In genomic region chr2:62711832-62712494, GRCh38 we compare ENCODE assay signal across 28 cellular contexts.
"Had no signal": no experiment of that assay in that cellular context is flagged by ENCODE, and none has a peak within 500 bp of the region (broad histone marks: within the 10 kb centered on the region; RNA-seq: fewer than 3 reads in every experiment).

No MANE protein-coding gene starts in this region.

- H3K4me2 ChIP-seq: SK-N-SH had no signal

- H3K4me3 Mint-ChIP-seq: activated CD4-positive, alpha-beta T cell treated with anti-CD3 and anti-CD28 coated beads for 36 hours; activated CD8-positive, alpha-beta memory T cell treated with anti-CD3 and anti-CD28 coated beads, Interleukin-2, amount 10 ng/mL, durations not matched to agents 7 days and 5 days; activated naive CD4-positive, alpha-beta T cell treated with anti-CD3 and anti-CD28 coated beads, Interleukin-2, amount 50 U/mL, for 24 hours; activated T-cell treated with anti-CD3 and anti-CD28 coated beads, Interleukin-2, amount 50 U/mL, for 24 hours; activated T-helper 1 cell treated with anti-CD3 and anti-CD28 coated beads, Interleukin-12 subunit alpha, Interleukin-12 subunit beta, Interleukin-2, Interleukin-4 antibody, amounts not matched to agents 30 ng/mL and 10 ng/mL and 1 ng/mL, durations not matched to agents 14 hours and 24 hours and 36 hours had no signal

- H3K4me3 ChIP-seq: SJCRH30 had no signal

- H3K27me3 ChIP-seq: SJCRH30 had no signal

- DNase-seq: activated CD4-positive, alpha-beta T cell treated with anti-CD3 and anti-CD28 coated beads for 36 hours; activated CD8-positive, alpha-beta memory T cell treated with anti-CD3 and anti-CD28 coated beads, Interleukin-2, amount 10 ng/mL, durations not matched to agents 7 days and 5 days; activated effector memory CD4-positive, alpha-beta T cell treated with Interleukin-2 at 50 U/mL for 16 hours; activated naive CD4-positive, alpha-beta T cell; activated T-cell treated with anti-CD3 and anti-CD28 coated beads, Interleukin-2, amount 50 U/mL, for 24 hours; aorta; central memory CD4-positive, alpha-beta T cell; Karpas-422; NCI-H1105 treated with DMSO at 0.1 percent for 48 hours; NCI-H1436 treated with DMSO at 0.1 percent for 48 hours; NCI-H187; NCI-H2107; NCI-H2171 treated with DMSO at 0.1 percent for 48 hours; NCI-H345; NCI-H510A; NCI-H526 treated with DMSO at 0.1 percent for 48 hours; NCI-H82; NK-92 treated with Interleukin-12 subunit alpha and Interleukin-12 subunit beta, amount 100 ng/mL, for 24 hours; OCI-M1; Right ventricle myocardium superior; RPMI8226; SJCRH30; SK-N-SH; T-helper 1 cell had no signal

- H3K9me3 Mint-ChIP-seq: activated naive CD4-positive, alpha-beta T cell treated with anti-CD3 and anti-CD28 coated beads, Interleukin-2, amount 50 U/mL, for 24 hours; activated T-cell treated with anti-CD3 and anti-CD28 coated beads, Interleukin-2, amount 50 U/mL, for 24 hours; activated T-helper 1 cell treated with anti-CD3 and anti-CD28 coated beads, Interleukin-12 subunit alpha, Interleukin-12 subunit beta, Interleukin-2, Interleukin-4 antibody, amounts not matched to agents 30 ng/mL and 10 ng/mL and 1 ng/mL, durations not matched to agents 14 hours and 24 hours and 36 hours had no signal

- H3K27ac Mint-ChIP-seq: activated CD4-positive, alpha-beta T cell treated with anti-CD3 and anti-CD28 coated beads for 36 hours; activated CD8-positive, alpha-beta memory T cell treated with anti-CD3 and anti-CD28 coated beads, Interleukin-2, amount 10 ng/mL, durations not matched to agents 7 days and 5 days; activated naive CD4-positive, alpha-beta T cell treated with anti-CD3 and anti-CD28 coated beads, Interleukin-2, amount 50 U/mL, for 24 hours; activated T-cell treated with anti-CD3 and anti-CD28 coated beads, Interleukin-2, amount 50 U/mL, for 24 hours; activated T-helper 1 cell treated with anti-CD3 and anti-CD28 coated beads, Interleukin-12 subunit alpha, Interleukin-12 subunit beta, Interleukin-2, Interleukin-4 antibody, amounts not matched to agents 30 ng/mL and 10 ng/mL and 1 ng/mL, durations not matched to agents 14 hours and 24 hours and 36 hours had no signal

- ATAC-seq: activated CD4-positive, alpha-beta T cell treated with anti-CD3 and anti-CD28 coated beads for 36 hours; activated CD8-positive, alpha-beta memory T cell treated with anti-CD3 and anti-CD28 coated beads, Interleukin-2, amount 10 ng/mL, durations not matched to agents 7 days and 5 days; Panc1 had no signal

- H3K27ac ChIP-seq: SJCRH30, VCaP had no signal

- H3K9me3 ChIP-seq: SK-N-SH had no signal

- H3K9ac ChIP-seq: SK-N-SH had no signal

- H3K27me3 Mint-ChIP-seq: activated CD4-positive, alpha-beta T cell treated with anti-CD3 and anti-CD28 coated beads for 36 hours; activated CD8-positive, alpha-beta memory T cell treated with anti-CD3 and anti-CD28 coated beads, Interleukin-2, amount 10 ng/mL, durations not matched to agents 7 days and 5 days; activated naive CD4-positive, alpha-beta T cell treated with anti-CD3 and anti-CD28 coated beads, Interleukin-2, amount 50 U/mL, for 24 hours; activated T-cell treated with anti-CD3 and anti-CD28 coated beads, Interleukin-2, amount 50 U/mL, for 24 hours had no signal
